ENCODE assay signal across 24 cellular contexts in genomic region chr12:123893276-123893675, GRCh38.
"Had no signal": no experiment of that assay in that cellular context is flagged by ENCODE, and none has a peak within 500 bp of the region (broad histone marks: within the 10 kb centered on the region; RNA-seq: fewer than 3 reads in every experiment).

No MANE protein-coding gene starts in this region.

- H3K9ac ChIP-seq: parathyroid adenoma had no signal

- ATAC-seq: naive thymus-derived CD8-positive, alpha-beta T cell; psoas muscle; right cardiac atrium; sciatic nerve; stimulated activated naive B cell treated with anti-CD40 and anti-IgM and Interleukin-4, amounts not matched to agents 10 μg/mL and 1 μg/mL and 100 μg/mL, for 72 hours had no signal

- H3K36me3 ChIP-seq: ovary, stomach, thoracic aorta, thyroid gland, tibial nerve, upper lobe of left lung, vagina had no signal

- H2AFZ ChIP-seq: parathyroid adenoma had no signal

- H3K4me3 ChIP-seq: ovary, psoas muscle, stomach, thoracic aorta, thyroid gland, tibial nerve, upper lobe of left lung, vagina had no signal

- H3K27me3 ChIP-seq: ovary, thyroid gland, upper lobe of left lung, vagina had no signal

- H3K4me1 ChIP-seq: parathyroid adenoma, psoas muscle, stomach, thyroid gland, tibial nerve, upper lobe of left lung, vagina had no signal

- H3K79me2 ChIP-seq: parathyroid adenoma had no signal

- H3K9me3 ChIP-seq: ovary, psoas muscle, stomach, thoracic aorta, thyroid gland, tibial nerve, upper lobe of left lung, vagina had no signal

- DNase-seq: naive B cell; naive thymus-derived CD8-positive, alpha-beta T cell; nephron progenitor cell; occipital lobe; ovary; right cardiac atrium; small intestine; stimulated activated CD4-positive, alpha-beta T cell treated with anti-CD3 and anti-CD28 coated beads, Interleukin-15, amount 100 ng/mL, for 24 hours; stimulated activated CD4-positive, alpha-beta T cell treated with anti-CD3 and anti-CD28 coated beads, Interleukin-2, amount 100 ng/mL, for 24 hours; stimulated activated CD4-positive, alpha-beta T cell treated with anti-CD3 and anti-CD28 coated beads, Interleukin-2, amount 100 ng/mL, for 48 hours; stimulated activated CD4-positive, alpha-beta T cell treated with anti-CD3 and anti-CD28 coated beads, Interleukin-4, amount 100 ng/mL, for 24 hours; stimulated activated naive B cell treated with anti-CD40 and anti-IgM and Interleukin-4, amounts not matched to agents 10 μg/mL and 1 μg/mL and 100 μg/mL, for 72 hours; stimulated activated naive CD4-positive, alpha-beta T cell treated with Interleukin-2 at 50 U/mL for 16 hours; stomach; thyroid gland; trophoblast cell had no signal

- FAIRE-seq: small intestine, urothelium cell line had no signal

- H3K27ac ChIP-seq: ovary, parathyroid adenoma, psoas muscle, stomach, thoracic aorta, thyroid gland, tibial nerve, upper lobe of left lung, vagina had no signal
